In the genomic region with DNA sequence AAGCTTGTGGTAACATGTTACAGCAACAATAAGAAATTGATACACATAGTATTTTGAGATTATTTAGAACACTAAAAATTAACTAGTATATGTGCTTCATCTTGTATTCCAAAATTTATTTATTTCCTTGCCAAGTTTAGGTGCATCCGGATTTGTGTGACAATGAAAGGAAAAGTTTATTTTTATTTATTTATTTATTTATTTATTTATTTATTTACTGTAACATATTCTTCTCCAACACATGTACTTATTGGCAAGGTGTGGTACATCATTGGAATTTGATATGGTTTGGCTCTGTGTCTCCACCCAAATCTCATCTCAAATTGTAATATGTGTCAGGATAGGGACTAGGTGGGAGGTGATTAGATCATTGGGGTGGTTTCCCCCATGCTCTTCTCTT, we compare ENCODE assay signal across 28 cellular contexts.
"Had no signal": no experiment of that assay in that cellular context is flagged by ENCODE, and none has a peak within 500 bp of the region (broad histone marks: within the 10 kb centered on the region; RNA-seq: fewer than 3 reads in every experiment).

No MANE protein-coding gene starts in this region.

- H3K4me3 Mint-ChIP-seq: dendritic cell treated with granulocyte-macrophage colony-stimulating factor and Interleukin-4, amounts not matched to agents 40 ng/mL and 50 ng/mL, for 4 days; effector memory CD8-positive, alpha-beta T cell; endodermal cell had no signal

- H3K27ac Mint-ChIP-seq: dendritic cell treated with granulocyte-macrophage colony-stimulating factor and Interleukin-4, amounts not matched to agents 40 ng/mL and 50 ng/mL, for 4 days; effector memory CD8-positive, alpha-beta T cell; endodermal cell had no signal

- H3K9me3 ChIP-seq: colonic mucosa, esophagus muscularis mucosa, esophagus squamous epithelium, gastrocnemius medialis, gastroesophageal sphincter, heart left ventricle, heart right ventricle had no signal

- ATAC-seq: effector memory CD8-positive, alpha-beta T cell; esophagus mucosa; foreskin keratinocyte; gastrocnemius medialis; gastroesophageal sphincter; heart left ventricle; heart right ventricle had no signal

- H3K36me3 ChIP-seq: colonic mucosa, esophagus muscularis mucosa, esophagus squamous epithelium, gastrocnemius medialis, gastroesophageal sphincter, heart left ventricle, heart right ventricle had no signal

- FAIRE-seq: colon, endometrium, endothelial cell of umbilical vein had no signal

- H3K27me3 Mint-ChIP-seq: dendritic cell treated with granulocyte-macrophage colony-stimulating factor and Interleukin-4, amounts not matched to agents 40 ng/mL and 50 ng/mL, for 4 days; effector memory CD8-positive, alpha-beta T cell had no signal

- H3K4me1 ChIP-seq: colonic mucosa, esophagus muscularis mucosa, esophagus squamous epithelium, foreskin keratinocyte, gastrocnemius medialis, gastroesophageal sphincter, heart left ventricle, heart right ventricle had no signal

- H3K27ac ChIP-seq: colonic mucosa, coronary artery, dorsolateral prefrontal cortex, epithelial cell of prostate, esophagus muscularis mucosa, esophagus squamous epithelium, foreskin keratinocyte, gastrocnemius medialis, gastroesophageal sphincter, heart left ventricle, heart right ventricle had no signal

- H3K4me1 Mint-ChIP-seq: endodermal cell had no signal

- DNase-seq: colonic mucosa; cortex of kidney; dermis blood vessel endothelial cell; dorsolateral prefrontal cortex; effector CD4-positive, alpha-beta T cell; effector CD8-positive, alpha-beta T cell; effector memory CD4-positive, alpha-beta T cell; effector memory CD8-positive, alpha-beta T cell; endodermal cell; erythroblast; esophagus squamous epithelium; foreskin fibroblast; foreskin keratinocyte; foreskin melanocyte; gastrocnemius medialis; glutamatergic neuron; head of caudate nucleus; heart left ventricle; heart right ventricle had no signal

- H3K4me3 ChIP-seq: colonic mucosa, coronary artery, dorsolateral prefrontal cortex, esophagus muscularis mucosa, esophagus squamous epithelium, gastrocnemius medialis, gastroesophageal sphincter, heart left ventricle, heart right ventricle had no signal

- H3K9me3 Mint-ChIP-seq: endodermal cell had no signal
